In genomic region chr10:44908071-44908709, GRCh38 we compare ENCODE assay signal across 12 cellular contexts. TPM values are rescaled to one million over a fixed set of nuclear protein-coding genes. Genes with fewer than 3 reads are reported as not detected.
A peak's percentile ranks its signal among the peaks of the same experiment; 100 is the strongest.
DNase-seq lines count a peak whose midpoint lies in the region; ATAC-seq and TF ChIP-seq lines count a peak whose summit lies in the region.
"Had no signal": no experiment of that assay in that cellular context is flagged by ENCODE, and none has a peak within 500 bp of the region (broad histone marks: within the 10 kb centered on the region; RNA-seq: fewer than 3 reads in every experiment).

No MANE protein-coding gene starts in this region.

- H3K4me3 Mint-ChIP-seq in activated CD8-positive, alpha-beta T cell treated with anti-CD3 and anti-CD28 coated beads, Interleukin-2, amount 10 ng/mL, durations not matched to agents 7 days and 5 days: no peak overlapping the region
- H3K4me3 Mint-ChIP-seq: activated naive CD4-positive, alpha-beta T cell treated with anti-CD3 and anti-CD28 coated beads, Interleukin-2, amount 10 ng/mL, durations not matched to agents 7 days and 5 days; CD8-positive, alpha-beta T cell had no signal

- H3K27me3 Mint-ChIP-seq in activated CD8-positive, alpha-beta T cell treated with anti-CD3 and anti-CD28 coated beads, Interleukin-2, amount 10 ng/mL, durations not matched to agents 7 days and 5 days (ENCODE audit: low read depth): no peaks in the 10 kb centered on the region

- DNase-seq in AG08396 (ENCODE audit: low spot score) (peak; percentile 25), HFF-Myc (ENCODE audit: extremely low read depth, low read depth) (peak; percentile 37), astrocyte of the hippocampus (ENCODE audit: low read depth, low spot score) (peak; percentile 19), kidney glomerular epithelial cell (lab: John Stamatoyannopoulos, UW) (peak; percentile 32), activated gamma-delta T cell treated with Interleukin-2 at 50 U/mL for 16 hours (no peak)
- DNase-seq in activated CD8-positive, alpha-beta T cell treated with anti-CD3 and anti-CD28 coated beads, Interleukin-2, amount 10 ng/mL, durations not matched to agents 7 days and 5 days: no peak
- DNase-seq: activated naive CD4-positive, alpha-beta T cell treated with anti-CD3 and anti-CD28 coated beads, Interleukin-2, amount 10 ng/mL, durations not matched to agents 7 days and 5 days; CD8-positive, alpha-beta T cell had no signal

- H3K9me3 Mint-ChIP-seq in activated CD8-positive, alpha-beta T cell treated with anti-CD3 and anti-CD28 coated beads, Interleukin-2, amount 10 ng/mL, durations not matched to agents 7 days and 5 days (ENCODE audit: insufficient read depth): no peaks in the 10 kb centered on the region
- H3K9me3 Mint-ChIP-seq: activated naive CD4-positive, alpha-beta T cell treated with anti-CD3 and anti-CD28 coated beads, Interleukin-2, amount 10 ng/mL, durations not matched to agents 7 days and 5 days; CD8-positive, alpha-beta T cell had no signal

- H3K36me3 Mint-ChIP-seq in activated CD8-positive, alpha-beta T cell treated with anti-CD3 and anti-CD28 coated beads, Interleukin-2, amount 10 ng/mL, durations not matched to agents 7 days and 5 days (ENCODE audit: low read depth): no peaks in the 10 kb centered on the region
- H3K36me3 Mint-ChIP-seq: activated naive CD4-positive, alpha-beta T cell treated with anti-CD3 and anti-CD28 coated beads, Interleukin-2, amount 10 ng/mL, durations not matched to agents 7 days and 5 days; CD8-positive, alpha-beta T cell had no signal

- peaks cover 5% of the 10 kb centered on the region for H3K4me1 Mint-ChIP-seq in activated CD8-positive, alpha-beta T cell treated with anti-CD3 and anti-CD28 coated beads, Interleukin-2, amount 10 ng/mL, durations not matched to agents 7 days and 5 days (ENCODE audit: low read depth)

- no peak for ATAC-seq in activated CD8-positive, alpha-beta T cell treated with anti-CD3 and anti-CD28 coated beads, Interleukin-2, amount 10 ng/mL, durations not matched to agents 7 days and 5 days
- ATAC-seq in GM18505 (IDR thresholded peaks at IDR 0.05; ENCODE audit: unreplicated experiment) (no peak), HG03159 (IDR thresholded peaks at IDR 0.05; ENCODE audit: unreplicated experiment) (no peak)
- ATAC-seq: CD8-positive, alpha-beta T cell; Panc1 had no signal

- H3K27ac Mint-ChIP-seq in activated CD8-positive, alpha-beta T cell treated with anti-CD3 and anti-CD28 coated beads, Interleukin-2, amount 10 ng/mL, durations not matched to agents 7 days and 5 days: no peak overlapping the region
- H3K27ac Mint-ChIP-seq: activated naive CD4-positive, alpha-beta T cell treated with anti-CD3 and anti-CD28 coated beads, Interleukin-2, amount 10 ng/mL, durations not matched to agents 7 days and 5 days; CD8-positive, alpha-beta T cell had no signal

- H3K4me3 ChIP-seq in HFF-Myc (replicated peaks; ENCODE audit: low read depth, low read length): no peak overlapping the region

- POLR2A ChIA-PET in activated CD8-positive, alpha-beta T cell treated with anti-CD3 and anti-CD28 coated beads, Interleukin-2, amount 10 ng/mL, durations not matched to agents 7 days and 5 days (lab: Charles Lee): no interaction called here

- TF ChIP-seq CTCF in HFF-Myc (IDR thresholded peaks at IDR 0.05; ENCODE audit: low read depth, low read length, missing control alignments): no peak

- CTCF ChIA-PET in activated CD8-positive, alpha-beta T cell treated with anti-CD3 and anti-CD28 coated beads, Interleukin-2, amount 10 ng/mL, durations not matched to agents 7 days and 5 days (lab: Charles Lee): interaction anchor here (1.0 to 1.1 kb wide), 2 partner anchors 25 to 51 kb away, joined by 3 read pairs; no protein-coding TSS in a partner anchor

- TF ChIP-seq POLR2A in GM18505 (IDR thresholded peaks at IDR 0.05; ENCODE audit: borderline replicate concordance, extremely low read depth, insufficient read depth, insufficient read length): no peak

RNA-seq across cellular contexts. Expression of gene TMEM72, which starts 2.9 kb away (rescaled TPM):
- not detected for total RNA-seq in activated CD8-positive, alpha-beta T cell treated with anti-CD3 and anti-CD28 coated beads, Interleukin-2, amount 10 ng/mL, durations not matched to agents 7 days and 5 days
- total RNA-seq: CD8-positive, alpha-beta T cell; lower leg skin had no signal

RNA-seq across cellular contexts. Expression of gene RASSF4, which starts 51.4 kb away (rescaled TPM):
- 1 to 10 TPM in 1 of 2 experiments, under 1 TPM in 1; 0.76 to 1.6 TPM for total RNA-seq in activated CD8-positive, alpha-beta T cell treated with anti-CD3 and anti-CD28 coated beads, Interleukin-2, amount 10 ng/mL, durations not matched to agents 7 days and 5 days

Comparison
In these comparisons a context has a peak if more than half of its experiments do, and no peak if none do; other contexts are left out.
1. DNase-seq: peak in AG08396 (single experiment), HFF-Myc (single experiment), astrocyte of the hippocampus (single experiment) and kidney glomerular epithelial cell (single experiment); none in activated CD8-positive, alpha-beta T cell treated with anti-CD3 and anti-CD28 coated beads, Interleukin-2, amount 10 ng/mL, durations not matched to agents 7 days and 5 days (single experiment) and activated gamma-delta T cell treated with Interleukin-2 at 50 U/mL for 16 hours (single experiment).